9 cellular contexts compared by ENCODE assay signal in genomic region chr7:142782922-142783900, GRCh38. TPM values are rescaled to one million over a fixed set of nuclear protein-coding genes. Genes with fewer than 3 reads are reported as not detected.
DNase-seq lines count a peak whose midpoint lies in the region; ATAC-seq, FAIRE-seq and TF ChIP-seq lines count a peak whose summit lies in the region.
"Had no signal": no experiment of that assay in that cellular context is flagged by ENCODE, and none has a peak within 500 bp of the region (broad histone marks: within the 10 kb centered on the region; RNA-seq: fewer than 3 reads in every experiment).

No MANE protein-coding gene starts in this region.

- intact Hi-C loops in Panc1 (cut with micrococcal nuclease; ENCODE audit: unreplicated experiment), result loop anchor here (1.0 to 10.0 kb wide), 4 partner anchors 68 to 178 kb away; no protein-coding TSS in a partner anchor
- intact Hi-C loops in activated T-helper 1 cell treated with anti-CD3 and anti-CD28 coated beads, Interleukin-12 subunit alpha, Interleukin-12 subunit beta, Interleukin-2, Interleukin-4 antibody, amounts not matched to agents 30 ng/mL and 10 ng/mL and 1 ng/mL, durations not matched to agents 14 hours and 24 hours and 36 hours (cut with micrococcal nuclease), result loop anchor here (1.0 to 5.0 kb wide), 4 partner anchors 72 to 246 kb away; no protein-coding TSS in a partner anchor
- intact Hi-C loops in testis (cut with DNase I; ENCODE audit: low total_unique reads), result no loop called here

- H3K4me2 ChIP-seq in Karpas-422 (ENCODE audit: low read depth, low read length, poor library complexity, severe bottlenecking), result peak overlapping the region; percentile 27

- no TSS peak for BruUV-seq in Panc1 (replicated peaks; lab: Mats Ljungman, UMichigan)

- H3K9me3 ChIP-seq in Karpas-422 (ENCODE audit: low read length), result no peaks in the 10 kb centered on the region
- no peaks in the 10 kb centered on the region for H3K9me3 ChIP-seq in Panc1 (ENCODE audit: control insufficient read depth, insufficient read depth, low read depth, low read length)
- H3K9me3 ChIP-seq in testis, result no peaks in the 10 kb centered on the region

- in situ Hi-C loops in Panc1 (cut with HindIII; ENCODE audit: low pct_unique_long_range_greater_than_20kb, low sequenced_read_pairs), result no loop called here

- POLR2A ChIA-PET in Panc1 (lab: Charles Lee), result interaction anchor here (0.6 kb wide), 1 partner anchor 503 kb away, joined by 9 read pairs; no protein-coding TSS in a partner anchor
- POLR2A ChIA-PET in naive thymus-derived CD8-positive, alpha-beta T cell (lab: Charles Lee), result interaction anchor here (0.5 to 22.1 kb wide), 8 partner anchors 15 to 597 kb away, joined by 3 to 3070 read pairs (median 16); no protein-coding TSS in a partner anchor

- ATAC-seq in Panc1, result peak; percentile 92
- ATAC-seq in naive thymus-derived CD8-positive, alpha-beta T cell, result peak; percentile 23 to 38

- DNase-seq in GDM1 (lab: John Stamatoyannopoulos, UW) (peak; percentile 90), H54 (ENCODE audit: insufficient read length, low spot score) (peak; percentile 73), Karpas-422 (peak; percentile 95), Panc1 (ENCODE audit: low read depth, low spot score) (peak; percentile 82), fibroblast of mammary gland (ENCODE audit: low read depth) (peak; percentile 92), testis (peak; percentile 96)
- DNase-seq in activated T-helper 1 cell treated with anti-CD3 and anti-CD28 coated beads, Interleukin-12 subunit alpha, Interleukin-12 subunit beta, Interleukin-2, Interleukin-4 antibody, amounts not matched to agents 30 ng/mL and 10 ng/mL and 1 ng/mL, durations not matched to agents 14 hours and 24 hours and 36 hours (ENCODE audit: low spot score), result peak; percentile 63
- peak; percentile 61 to 90 (median 75) for DNase-seq in naive thymus-derived CD8-positive, alpha-beta T cell

- TF ChIP-seq CTCF in Panc1 (IDR thresholded peaks at IDR 0.05) (peak; percentile 91), fibroblast of mammary gland (conservative IDR thresholded peaks at IDR 0.05; ENCODE audit: control insufficient read depth, insufficient read depth, low read depth, low read length) (peak; percentile 96), testis (IDR thresholded peaks at IDR 0.05) (peak; percentile 94 to 99 (median 99))

- H3K27me3 ChIP-seq in Karpas-422 (ENCODE audit: low read length) (no peaks in the 10 kb centered on the region), Panc1 (ENCODE audit: control insufficient read depth, insufficient read depth, low read length) (peaks cover 6% of the 10 kb centered on the region; the same call in 1 of the 2 replicates), testis (no peaks in the 10 kb centered on the region)

- H3K4me3 Mint-ChIP-seq in activated T-helper 1 cell treated with anti-CD3 and anti-CD28 coated beads, Interleukin-12 subunit alpha, Interleukin-12 subunit beta, Interleukin-2, Interleukin-4 antibody, amounts not matched to agents 30 ng/mL and 10 ng/mL and 1 ng/mL, durations not matched to agents 14 hours and 24 hours and 36 hours, result peak overlapping the region; percentile 75
- peak overlapping the region; percentile 70 to 87 (median 84) for H3K4me3 Mint-ChIP-seq in naive thymus-derived CD8-positive, alpha-beta T cell

- H3K9me3 Mint-ChIP-seq in activated T-helper 1 cell treated with anti-CD3 and anti-CD28 coated beads, Interleukin-12 subunit alpha, Interleukin-12 subunit beta, Interleukin-2, Interleukin-4 antibody, amounts not matched to agents 30 ng/mL and 10 ng/mL and 1 ng/mL, durations not matched to agents 14 hours and 24 hours and 36 hours, result no peaks in the 10 kb centered on the region
- no peaks in the 10 kb centered on the region for H3K9me3 Mint-ChIP-seq in naive thymus-derived CD8-positive, alpha-beta T cell

- CTCF ChIA-PET in Panc1 (lab: Charles Lee), result interaction anchor here (0.6 to 1.6 kb wide), 15 partner anchors 10 to 329 kb away, joined by 3 to 24 read pairs (median 4); no protein-coding TSS in a partner anchor

- peaks cover 11% of the 10 kb centered on the region for H3K4me1 Mint-ChIP-seq in activated T-helper 1 cell treated with anti-CD3 and anti-CD28 coated beads, Interleukin-12 subunit alpha, Interleukin-12 subunit beta, Interleukin-2, Interleukin-4 antibody, amounts not matched to agents 30 ng/mL and 10 ng/mL and 1 ng/mL, durations not matched to agents 14 hours and 24 hours and 36 hours (ENCODE audit: low read depth)
- peaks cover 2 to 34% (median 7%) of the 10 kb centered on the region in 4 donors for H3K4me1 Mint-ChIP-seq in naive thymus-derived CD8-positive, alpha-beta T cell

- H3K4me1 ChIP-seq in Karpas-422 (ENCODE audit: low read length) (peaks cover 4% of the 10 kb centered on the region; the same call in 1 of the 2 replicates), Panc1 (ENCODE audit: control insufficient read depth, insufficient read depth, low read length) (no peaks in the 10 kb centered on the region), testis (peaks cover 5% of the 10 kb centered on the region)

- H3K79me2 ChIP-seq in Karpas-422 (ENCODE audit: low read length), result no peaks in the 10 kb centered on the region

- H3K36me3 ChIP-seq in Karpas-422 (ENCODE audit: insufficient read depth, low read length) (no peaks in the 10 kb centered on the region), Panc1 (ENCODE audit: control insufficient read depth, insufficient read depth, low read length) (no peaks in the 10 kb centered on the region), testis (ENCODE audit: low read depth, missing control alignments) (no peaks in the 10 kb centered on the region)

- no peaks in the 10 kb centered on the region for H3K27me3 Mint-ChIP-seq in activated T-helper 1 cell treated with anti-CD3 and anti-CD28 coated beads, Interleukin-12 subunit alpha, Interleukin-12 subunit beta, Interleukin-2, Interleukin-4 antibody, amounts not matched to agents 30 ng/mL and 10 ng/mL and 1 ng/mL, durations not matched to agents 14 hours and 24 hours and 36 hours (ENCODE audit: insufficient read depth)
- H3K27me3 Mint-ChIP-seq in naive thymus-derived CD8-positive, alpha-beta T cell, result no peaks in the 10 kb centered on the region

- H4K20me1 ChIP-seq in Karpas-422 (ENCODE audit: insufficient read depth, low read depth, low read length), result no peaks in the 10 kb centered on the region

- H3K9ac ChIP-seq in Karpas-422 (ENCODE audit: low read length), result no peak overlapping the region

- FAIRE-seq in H54 (lab: Jason Lieb, UNC), result no peak

- H3K4me3 ChIP-seq in Karpas-422 (ENCODE audit: low read length) (no peak overlapping the region), Panc1 (ENCODE audit: low read depth in 2 of 2, low read length in 2 of 2) (peak overlapping the region in 1 of 2 experiments; percentile 23; a peak in 2 of 4 replicates), fibroblast of mammary gland (ENCODE audit: control insufficient read depth, low read depth, low read length) (peak overlapping the region; percentile 46), testis (peak overlapping the region; percentile 26 to 30)

- no peak overlapping the region for H2AFZ ChIP-seq in Karpas-422 (ENCODE audit: low read length)

- peak overlapping the region; percentile 87 for H3K27ac Mint-ChIP-seq in activated T-helper 1 cell treated with anti-CD3 and anti-CD28 coated beads, Interleukin-12 subunit alpha, Interleukin-12 subunit beta, Interleukin-2, Interleukin-4 antibody, amounts not matched to agents 30 ng/mL and 10 ng/mL and 1 ng/mL, durations not matched to agents 14 hours and 24 hours and 36 hours
- H3K27ac Mint-ChIP-seq in naive thymus-derived CD8-positive, alpha-beta T cell, result peak overlapping the region; percentile 85 to 100 (median 99)

- no peaks in the 10 kb centered on the region for H3K9me2 ChIP-seq in Karpas-422 (replicated peaks; ENCODE audit: insufficient read depth, low read length)

- H3K27ac ChIP-seq in Karpas-422 (ENCODE audit: low read length) (no peak overlapping the region), Panc1 (ENCODE audit: low read length) (no peak overlapping the region), testis (no peak overlapping the region)

- H3K36me3 Mint-ChIP-seq in activated T-helper 1 cell treated with anti-CD3 and anti-CD28 coated beads, Interleukin-12 subunit alpha, Interleukin-12 subunit beta, Interleukin-2, Interleukin-4 antibody, amounts not matched to agents 30 ng/mL and 10 ng/mL and 1 ng/mL, durations not matched to agents 14 hours and 24 hours and 36 hours (ENCODE audit: low read depth), result peaks cover 9% of the 10 kb centered on the region
- H3K36me3 Mint-ChIP-seq in naive thymus-derived CD8-positive, alpha-beta T cell, result peaks cover 1 to 12% (median 10%) of the 10 kb centered on the region in 3 donors

- TF ChIP-seq POLR2A in H54 (IDR thresholded peaks at IDR 0.05; ENCODE audit: low read depth, low read length) (no peak), testis (IDR thresholded peaks at IDR 0.05) (no peak)

- 6 to 9% methylated on average over 32 of the region's 32 CpGs for WGBS in testis, 2 donors

RNA-seq across cellular contexts. Expression of gene PRSS2, which starts 12.4 kb away (rescaled TPM):
- not detected in 2 replicates for total RNA-seq in Karpas-422 (2014; rRNA removed; shearing (Covaris generic); ENCODE audit: low replicate concordance)
- 22.4 TPM for total RNA-seq in Panc1 (2021; ENCODE audit: unreplicated experiment)
- polyA plus RNA-seq in Panc1 (2012; ENCODE audit: insufficient read length), result not detected
- total RNA-seq in activated T-helper 1 cell treated with anti-CD3 and anti-CD28 coated beads, Interleukin-12 subunit alpha, Interleukin-12 subunit beta, Interleukin-2, Interleukin-4 antibody, amounts not matched to agents 30 ng/mL and 10 ng/mL and 1 ng/mL, durations not matched to agents 14 hours and 24 hours and 36 hours, result not detected in 2 replicates
- total RNA-seq in naive thymus-derived CD8-positive, alpha-beta T cell, result not detected
- polyA plus RNA-seq in naive thymus-derived CD8-positive, alpha-beta T cell, result not detected
- total RNA-seq in testis, result not detected
- polyA plus RNA-seq in testis (ENCODE audit: insufficient read depth, low read depth, low replicate concordance), result not detected
- total RNA-seq: subcutaneous adipose tissue had no signal

RNA-seq across cellular contexts. Expression of gene PRSS1, which starts 33.9 kb away (rescaled TPM):
- not detected in 2 replicates for total RNA-seq in Karpas-422 (2014; rRNA removed; shearing (Covaris generic); ENCODE audit: low replicate concordance)
- total RNA-seq in Panc1 (2021; ENCODE audit: unreplicated experiment) (7.3 TPM), testis (not detected)
- polyA plus RNA-seq in Panc1 (2012; ENCODE audit: insufficient read length), result not detected
- not detected in 2 replicates for total RNA-seq in activated T-helper 1 cell treated with anti-CD3 and anti-CD28 coated beads, Interleukin-12 subunit alpha, Interleukin-12 subunit beta, Interleukin-2, Interleukin-4 antibody, amounts not matched to agents 30 ng/mL and 10 ng/mL and 1 ng/mL, durations not matched to agents 14 hours and 24 hours and 36 hours
- not detected for total RNA-seq in naive thymus-derived CD8-positive, alpha-beta T cell
- not detected for polyA plus RNA-seq in naive thymus-derived CD8-positive, alpha-beta T cell
- not detected for polyA plus RNA-seq in testis (ENCODE audit: insufficient read depth, low read depth, low replicate concordance)
- total RNA-seq: subcutaneous adipose tissue had no signal

Comparison
In these comparisons a context has a peak if more than half of its experiments do, and no peak if none do; other contexts are left out.
1. RNA of gene PRSS2, which starts 12.4 kb away (total RNA-seq): 22.4 TPM in Panc1 (single experiment); not detected in Karpas-422, not detected in activated T-helper 1 cell treated with anti-CD3 and anti-CD28 coated beads, Interleukin-12 subunit alpha, Interleukin-12 subunit beta, Interleukin-2, Interleukin-4 antibody, amounts not matched to agents 30 ng/mL and 10 ng/mL and 1 ng/mL, durations not matched to agents 14 hours and 24 hours and 36 hours, not detected in naive thymus-derived CD8-positive, alpha-beta T cell and not detected in testis; every median in the first group is over 10 times any median in the second.
2. Peak in every context shown above with its lines, with median percentiles within 50 percentile points of each other: DNase-seq and CTCF ChIP-seq.